In the genomic region with DNA sequence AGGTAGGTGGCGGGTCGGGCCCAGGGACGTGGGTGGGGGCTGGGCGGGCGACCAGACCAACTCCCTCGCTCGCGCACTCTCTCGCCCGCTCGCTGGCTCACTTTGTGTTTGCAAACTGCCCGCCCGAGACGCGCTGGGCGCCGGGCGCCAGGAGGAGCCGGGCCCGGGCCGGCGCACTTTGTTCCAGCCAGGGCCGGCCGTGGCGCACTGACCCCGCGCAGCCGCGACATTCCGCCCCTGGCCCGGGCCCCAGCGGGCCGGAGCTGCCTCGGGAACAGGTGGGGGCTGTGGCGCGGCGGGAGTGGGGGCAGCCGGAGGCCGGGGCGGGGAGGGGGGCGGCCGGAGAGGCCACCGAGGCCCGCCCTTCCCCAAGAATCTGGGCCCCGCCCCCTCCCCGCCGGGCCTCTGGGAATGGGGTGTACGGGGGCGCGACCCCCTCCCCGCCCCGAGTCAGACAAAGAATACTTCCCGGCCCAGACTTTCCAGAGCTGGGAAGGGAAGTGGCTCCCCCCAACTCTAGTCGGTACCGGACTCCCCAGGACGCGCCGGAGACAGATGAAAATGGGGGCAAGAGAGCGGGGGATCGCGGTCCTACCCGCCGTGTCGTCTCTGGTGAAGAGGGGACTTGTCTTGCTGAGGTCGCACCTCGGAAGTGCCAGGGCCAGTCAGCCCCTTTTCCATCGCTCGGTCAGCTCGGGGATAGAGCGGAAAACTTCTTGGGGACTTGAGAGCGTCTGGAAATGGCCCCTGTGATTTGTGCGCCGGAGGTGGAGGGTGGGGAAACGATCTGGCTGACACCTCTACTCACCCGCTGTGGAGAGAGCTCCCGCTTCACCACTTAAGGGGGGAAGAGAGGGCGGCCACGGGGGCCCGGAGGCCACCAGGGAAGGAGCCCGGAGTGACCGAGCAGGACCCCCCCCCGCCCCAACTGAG, we compare ENCODE assay signal across 1 cellular context.
TF ChIP-seq lines count a peak whose summit lies in the region.

No MANE protein-coding gene starts in this region.

TF ChIP-seq in HepG2, 621 proteins besides CTCF, POLR2A, EP300 and RAD21 (continued from another document and continues in another):
- TF ChIP-seq, protein P1, sequence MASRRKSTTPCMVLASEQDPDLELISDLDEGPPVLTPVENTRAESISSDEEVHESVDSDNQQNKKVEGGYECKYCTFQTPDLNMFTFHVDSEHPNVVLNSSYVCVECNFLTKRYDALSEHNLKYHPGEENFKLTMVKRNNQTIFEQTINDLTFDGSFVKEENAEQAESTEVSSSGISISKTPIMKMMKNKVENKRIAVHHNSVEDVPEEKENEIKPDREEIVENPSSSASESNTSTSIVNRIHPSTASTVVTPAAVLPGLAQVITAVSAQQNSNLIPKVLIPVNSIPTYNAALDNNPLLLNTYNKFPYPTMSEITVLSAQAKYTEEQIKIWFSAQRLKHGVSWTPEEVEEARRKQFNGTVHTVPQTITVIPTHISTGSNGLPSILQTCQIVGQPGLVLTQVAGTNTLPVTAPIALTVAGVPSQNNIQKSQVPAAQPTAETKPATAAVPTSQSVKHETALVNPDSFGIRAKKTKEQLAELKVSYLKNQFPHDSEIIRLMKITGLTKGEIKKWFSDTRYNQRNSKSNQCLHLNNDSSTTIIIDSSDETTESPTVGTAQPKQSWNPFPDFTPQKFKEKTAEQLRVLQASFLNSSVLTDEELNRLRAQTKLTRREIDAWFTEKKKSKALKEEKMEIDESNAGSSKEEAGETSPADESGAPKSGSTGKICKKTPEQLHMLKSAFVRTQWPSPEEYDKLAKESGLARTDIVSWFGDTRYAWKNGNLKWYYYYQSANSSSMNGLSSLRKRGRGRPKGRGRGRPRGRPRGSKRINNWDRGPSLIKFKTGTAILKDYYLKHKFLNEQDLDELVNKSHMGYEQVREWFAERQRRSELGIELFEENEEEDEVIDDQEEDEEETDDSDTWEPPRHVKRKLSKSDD (CRISPR knock-in tag; IDR thresholded peaks at IDR 0.05; ENCODE audit: low read depth) = no peak
- TF ChIP-seq, protein P2, sequence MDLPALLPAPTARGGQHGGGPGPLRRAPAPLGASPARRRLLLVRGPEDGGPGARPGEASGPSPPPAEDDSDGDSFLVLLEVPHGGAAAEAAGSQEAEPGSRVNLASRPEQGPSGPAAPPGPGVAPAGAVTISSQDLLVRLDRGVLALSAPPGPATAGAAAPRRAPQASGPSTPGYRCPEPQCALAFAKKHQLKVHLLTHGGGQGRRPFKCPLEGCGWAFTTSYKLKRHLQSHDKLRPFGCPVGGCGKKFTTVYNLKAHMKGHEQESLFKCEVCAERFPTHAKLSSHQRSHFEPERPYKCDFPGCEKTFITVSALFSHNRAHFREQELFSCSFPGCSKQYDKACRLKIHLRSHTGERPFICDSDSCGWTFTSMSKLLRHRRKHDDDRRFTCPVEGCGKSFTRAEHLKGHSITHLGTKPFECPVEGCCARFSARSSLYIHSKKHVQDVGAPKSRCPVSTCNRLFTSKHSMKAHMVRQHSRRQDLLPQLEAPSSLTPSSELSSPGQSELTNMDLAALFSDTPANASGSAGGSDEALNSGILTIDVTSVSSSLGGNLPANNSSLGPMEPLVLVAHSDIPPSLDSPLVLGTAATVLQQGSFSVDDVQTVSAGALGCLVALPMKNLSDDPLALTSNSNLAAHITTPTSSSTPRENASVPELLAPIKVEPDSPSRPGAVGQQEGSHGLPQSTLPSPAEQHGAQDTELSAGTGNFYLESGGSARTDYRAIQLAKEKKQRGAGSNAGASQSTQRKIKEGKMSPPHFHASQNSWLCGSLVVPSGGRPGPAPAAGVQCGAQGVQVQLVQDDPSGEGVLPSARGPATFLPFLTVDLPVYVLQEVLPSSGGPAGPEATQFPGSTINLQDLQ (CRISPR knock-in tag; IDR thresholded peaks at IDR 0.05) = no peak
- no peak for TF ChIP-seq HNRNPUL1 (IDR thresholded peaks at IDR 0.05; ENCODE audit: low read depth, low read length)
- TF ChIP-seq, protein P3, sequence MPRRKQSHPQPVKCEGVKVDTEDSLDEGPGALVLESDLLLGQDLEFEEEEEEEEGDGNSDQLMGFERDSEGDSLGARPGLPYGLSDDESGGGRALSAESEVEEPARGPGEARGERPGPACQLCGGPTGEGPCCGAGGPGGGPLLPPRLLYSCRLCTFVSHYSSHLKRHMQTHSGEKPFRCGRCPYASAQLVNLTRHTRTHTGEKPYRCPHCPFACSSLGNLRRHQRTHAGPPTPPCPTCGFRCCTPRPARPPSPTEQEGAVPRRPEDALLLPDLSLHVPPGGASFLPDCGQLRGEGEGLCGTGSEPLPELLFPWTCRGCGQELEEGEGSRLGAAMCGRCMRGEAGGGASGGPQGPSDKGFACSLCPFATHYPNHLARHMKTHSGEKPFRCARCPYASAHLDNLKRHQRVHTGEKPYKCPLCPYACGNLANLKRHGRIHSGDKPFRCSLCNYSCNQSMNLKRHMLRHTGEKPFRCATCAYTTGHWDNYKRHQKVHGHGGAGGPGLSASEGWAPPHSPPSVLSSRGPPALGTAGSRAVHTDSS (CRISPR knock-in tag; conservative IDR thresholded peaks at IDR 0.05) = no peak
- TF ChIP-seq ZNF24 (IDR thresholded peaks at IDR 0.05) = no peak
- TF ChIP-seq, protein P4, sequence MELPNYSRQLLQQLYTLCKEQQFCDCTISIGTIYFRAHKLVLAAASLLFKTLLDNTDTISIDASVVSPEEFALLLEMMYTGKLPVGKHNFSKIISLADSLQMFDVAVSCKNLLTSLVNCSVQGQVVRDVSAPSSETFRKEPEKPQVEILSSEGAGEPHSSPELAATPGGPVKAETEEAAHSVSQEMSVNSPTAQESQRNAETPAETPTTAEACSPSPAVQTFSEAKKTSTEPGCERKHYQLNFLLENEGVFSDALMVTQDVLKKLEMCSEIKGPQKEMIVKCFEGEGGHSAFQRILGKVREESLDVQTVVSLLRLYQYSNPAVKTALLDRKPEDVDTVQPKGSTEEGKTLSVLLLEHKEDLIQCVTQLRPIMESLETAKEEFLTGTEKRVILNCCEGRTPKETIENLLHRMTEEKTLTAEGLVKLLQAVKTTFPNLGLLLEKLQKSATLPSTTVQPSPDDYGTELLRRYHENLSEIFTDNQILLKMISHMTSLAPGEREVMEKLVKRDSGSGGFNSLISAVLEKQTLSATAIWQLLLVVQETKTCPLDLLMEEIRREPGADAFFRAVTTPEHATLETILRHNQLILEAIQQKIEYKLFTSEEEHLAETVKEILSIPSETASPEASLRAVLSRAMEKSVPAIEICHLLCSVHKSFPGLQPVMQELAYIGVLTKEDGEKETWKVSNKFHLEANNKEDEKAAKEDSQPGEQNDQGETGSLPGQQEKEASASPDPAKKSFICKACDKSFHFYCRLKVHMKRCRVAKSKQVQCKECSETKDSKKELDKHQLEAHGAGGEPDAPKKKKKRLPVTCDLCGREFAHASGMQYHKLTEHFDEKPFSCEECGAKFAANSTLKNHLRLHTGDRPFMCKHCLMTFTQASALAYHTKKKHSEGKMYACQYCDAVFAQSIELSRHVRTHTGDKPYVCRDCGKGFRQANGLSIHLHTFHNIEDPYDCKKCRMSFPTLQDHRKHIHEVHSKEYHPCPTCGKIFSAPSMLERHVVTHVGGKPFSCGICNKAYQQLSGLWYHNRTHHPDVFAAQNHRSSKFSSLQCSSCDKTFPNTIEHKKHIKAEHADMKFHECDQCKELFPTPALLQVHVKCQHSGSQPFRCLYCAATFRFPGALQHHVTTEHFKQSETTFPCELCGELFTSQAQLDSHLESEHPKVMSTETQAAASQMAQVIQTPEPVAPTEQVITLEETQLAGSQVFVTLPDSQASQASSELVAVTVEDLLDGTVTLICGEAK (IDR thresholded peaks at IDR 0.05) = no peak
- TF ChIP-seq, protein P4 (CRISPR knock-in tag; IDR thresholded peaks at IDR 0.05) = no peak
- 0 out of 2 replicates have a peak, but pooled peaks have one; percentile 12 for TF ChIP-seq DMAP1 (CRISPR knock-in tag; IDR thresholded peaks at IDR 0.05)
- TF ChIP-seq ZNF274 (CRISPR knock-in tag; IDR thresholded peaks at IDR 0.05) = peak; percentile 26; the same call in 1 of the 2 replicates
- no peak for TF ChIP-seq RXRA (CRISPR knock-in tag; IDR thresholded peaks at IDR 0.05)
- no peak for TF ChIP-seq ZNF282 (IDR thresholded peaks at IDR 0.05; ENCODE audit: partially characterized antibody)
- TF ChIP-seq PHF8 (CRISPR knock-in tag; IDR thresholded peaks at IDR 0.05) = peak; percentile 32
- TF ChIP-seq SYNCRIP (IDR thresholded peaks at IDR 0.05; ENCODE audit: insufficient read depth, low read depth, low read length) = no peak
- TF ChIP-seq ZNF460 (CRISPR knock-in tag; IDR thresholded peaks at IDR 0.05; ENCODE audit: borderline replicate concordance) = no peak
- TF ChIP-seq ZMAT3 (CRISPR knock-in tag; conservative IDR thresholded peaks at IDR 0.05) = no peak
- peak; percentile 15; the same call in 1 of the 2 replicates for TF ChIP-seq PITX1 (CRISPR knock-in tag; IDR thresholded peaks at IDR 0.05)
- 0 out of 2 replicates have a peak, but pooled peaks have one; percentile 40 for TF ChIP-seq ZNF30 (CRISPR knock-in tag; IDR thresholded peaks at IDR 0.05)
- TF ChIP-seq ZNF616 (CRISPR knock-in tag; IDR thresholded peaks at IDR 0.05; ENCODE audit: low read depth) = no peak
- 0 out of 2 replicates have a peak, but pooled peaks have one; percentile 20 for TF ChIP-seq ZBTB21 (CRISPR knock-in tag; IDR thresholded peaks at IDR 0.05)
- no peak for TF ChIP-seq ZNF292 (CRISPR knock-in tag; IDR thresholded peaks at IDR 0.05; ENCODE audit: borderline replicate concordance, low read depth)
- TF ChIP-seq, protein P5, sequence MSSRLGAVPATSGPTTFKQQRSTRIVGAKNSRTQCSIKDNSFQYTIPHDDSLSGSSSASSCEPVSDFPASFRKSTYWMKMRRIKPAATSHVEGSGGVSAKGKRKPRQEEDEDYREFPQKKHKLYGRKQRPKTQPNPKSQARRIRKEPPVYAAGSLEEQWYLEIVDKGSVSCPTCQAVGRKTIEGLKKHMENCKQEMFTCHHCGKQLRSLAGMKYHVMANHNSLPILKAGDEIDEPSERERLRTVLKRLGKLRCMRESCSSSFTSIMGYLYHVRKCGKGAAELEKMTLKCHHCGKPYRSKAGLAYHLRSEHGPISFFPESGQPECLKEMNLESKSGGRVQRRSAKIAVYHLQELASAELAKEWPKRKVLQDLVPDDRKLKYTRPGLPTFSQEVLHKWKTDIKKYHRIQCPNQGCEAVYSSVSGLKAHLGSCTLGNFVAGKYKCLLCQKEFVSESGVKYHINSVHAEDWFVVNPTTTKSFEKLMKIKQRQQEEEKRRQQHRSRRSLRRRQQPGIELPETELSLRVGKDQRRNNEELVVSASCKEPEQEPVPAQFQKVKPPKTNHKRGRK (CRISPR knock-in tag; IDR thresholded peaks at IDR 0.05) = no peak
- TF ChIP-seq, protein P6, sequence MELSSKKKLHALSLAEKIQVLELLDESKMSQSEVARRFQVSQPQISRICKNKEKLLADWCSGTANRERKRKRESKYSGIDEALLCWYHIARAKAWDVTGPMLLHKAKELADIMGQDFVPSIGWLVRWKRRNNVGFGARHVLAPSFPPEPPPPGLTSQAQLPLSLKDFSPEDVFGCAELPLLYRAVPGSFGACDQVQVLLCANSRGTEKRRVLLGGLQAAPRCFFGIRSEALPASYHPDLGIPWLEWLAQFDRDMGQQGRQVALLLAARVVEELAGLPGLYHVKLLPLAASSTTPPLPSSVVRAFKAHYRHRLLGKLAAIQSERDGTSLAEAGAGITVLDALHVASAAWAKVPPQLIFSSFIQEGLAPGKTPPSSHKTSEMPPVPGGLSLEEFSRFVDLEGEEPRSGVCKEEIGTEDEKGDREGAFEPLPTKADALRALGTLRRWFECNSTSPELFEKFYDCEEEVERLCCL (CRISPR knock-in tag; IDR thresholded peaks at IDR 0.05; ENCODE audit: borderline replicate concordance) = 0 out of 2 replicates have a peak, but pooled peaks have one; percentile 25
- TF ChIP-seq, protein P7, sequence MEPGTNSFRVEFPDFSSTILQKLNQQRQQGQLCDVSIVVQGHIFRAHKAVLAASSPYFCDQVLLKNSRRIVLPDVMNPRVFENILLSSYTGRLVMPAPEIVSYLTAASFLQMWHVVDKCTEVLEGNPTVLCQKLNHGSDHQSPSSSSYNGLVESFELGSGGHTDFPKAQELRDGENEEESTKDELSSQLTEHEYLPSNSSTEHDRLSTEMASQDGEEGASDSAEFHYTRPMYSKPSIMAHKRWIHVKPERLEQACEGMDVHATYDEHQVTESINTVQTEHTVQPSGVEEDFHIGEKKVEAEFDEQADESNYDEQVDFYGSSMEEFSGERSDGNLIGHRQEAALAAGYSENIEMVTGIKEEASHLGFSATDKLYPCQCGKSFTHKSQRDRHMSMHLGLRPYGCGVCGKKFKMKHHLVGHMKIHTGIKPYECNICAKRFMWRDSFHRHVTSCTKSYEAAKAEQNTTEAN (CRISPR knock-in tag; conservative IDR thresholded peaks at IDR 0.05) = no peak
- TF ChIP-seq ZNF260 (CRISPR knock-in tag; IDR thresholded peaks at IDR 0.05; ENCODE audit: borderline replicate concordance, low read depth) = no peak
- TF ChIP-seq ZNF772 (CRISPR knock-in tag; IDR thresholded peaks at IDR 0.05) = peak; percentile 18; the same call in 1 of the 2 replicates
- no peak; the same call in 1 of the 2 replicates for TF ChIP-seq HOXA3 (CRISPR knock-in tag; IDR thresholded peaks at IDR 0.05)
- peak; percentile 42; the same call in 1 of the 2 replicates for TF ChIP-seq POLR2G (IDR thresholded peaks at IDR 0.05; ENCODE audit: low read depth, low read length)
- TF ChIP-seq ZNF12 (CRISPR knock-in tag; IDR thresholded peaks at IDR 0.05) = no peak
- TF ChIP-seq, protein P8, sequence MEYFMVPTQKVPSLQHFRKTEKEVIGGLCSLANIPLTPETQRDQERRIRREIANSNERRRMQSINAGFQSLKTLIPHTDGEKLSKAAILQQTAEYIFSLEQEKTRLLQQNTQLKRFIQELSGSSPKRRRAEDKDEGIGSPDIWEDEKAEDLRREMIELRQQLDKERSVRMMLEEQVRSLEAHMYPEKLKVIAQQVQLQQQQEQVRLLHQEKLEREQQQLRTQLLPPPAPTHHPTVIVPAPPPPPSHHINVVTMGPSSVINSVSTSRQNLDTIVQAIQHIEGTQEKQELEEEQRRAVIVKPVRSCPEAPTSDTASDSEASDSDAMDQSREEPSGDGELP (IDR thresholded peaks at IDR 0.05; ENCODE audit: borderline replicate concordance, low read depth) = no peak
- TF ChIP-seq CBX2 (IDR thresholded peaks at IDR 0.05; ENCODE audit: low read depth, low read length) = no peak
- TF ChIP-seq CBX2 (CRISPR knock-in tag; IDR thresholded peaks at IDR 0.05; ENCODE audit: low read depth) = no peak
